In the genomic region with DNA sequence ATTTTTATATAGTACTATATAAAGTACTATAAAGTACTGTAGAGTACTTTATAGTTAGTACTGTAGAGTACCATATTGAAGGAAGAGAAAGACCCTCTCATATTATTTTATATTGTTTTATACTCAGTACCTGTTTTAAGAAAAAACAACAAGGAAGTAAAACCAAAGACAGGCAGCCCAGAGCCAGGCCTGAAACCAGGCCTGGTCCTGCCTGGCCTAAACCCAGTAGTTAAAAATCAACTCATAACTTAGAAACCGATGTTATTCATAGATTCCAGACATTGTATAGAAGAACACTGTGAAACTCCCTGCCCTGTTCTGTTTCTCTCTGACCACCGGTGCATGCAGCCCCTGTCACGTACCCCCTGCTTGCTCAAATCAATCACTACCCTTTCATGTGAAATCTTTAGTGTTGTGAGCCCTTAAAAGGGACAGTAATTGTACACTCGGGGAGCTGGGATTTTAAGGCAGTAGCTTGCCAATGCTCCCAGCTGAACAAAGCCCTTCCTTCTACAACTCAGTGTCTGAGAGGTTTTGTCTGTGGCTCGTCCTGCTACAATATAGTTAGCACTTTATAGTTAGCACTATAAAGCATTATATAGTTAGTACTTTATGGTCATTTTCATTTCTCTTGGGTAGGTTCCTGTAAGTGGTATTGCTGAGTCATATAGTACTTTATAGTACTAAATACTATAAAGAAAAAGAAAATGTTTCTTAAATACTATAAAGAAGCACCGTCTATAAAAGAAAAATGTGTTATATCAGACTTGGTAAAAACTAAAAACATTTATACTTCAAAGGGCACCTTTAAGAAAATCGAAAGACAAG, we compare ENCODE assay signal across 8 cellular contexts.
DNase-seq lines count a peak whose midpoint lies in the region; ATAC-seq and TF ChIP-seq lines count a peak whose summit lies in the region.
"Not testable (repeated sequence)": the region's sequence is repeated elsewhere in the genome, so short reads cannot be mapped to it uniquely, and the experiment has no call there.

No MANE protein-coding gene starts in this region.

- not testable (repeated sequence) for H3K18ac ChIP-seq in mesenchymal stem cell (ENCODE audit: low read depth in 1 of 2, low read length in 2 of 2)

- not testable (repeated sequence) for H4K91ac ChIP-seq in mesenchymal stem cell (ENCODE audit: low read length)

- not testable (repeated sequence) for H3K27ac ChIP-seq in SU-DHL-6 (ENCODE audit: low read depth, low read length)
- peak overlapping the region; percentile 92 for H3K27ac ChIP-seq in mesenchymal stem cell (ENCODE audit: low read length, poor library complexity, severe bottlenecking)

- WGBS in mesenchymal stem cell = 46% methylated on average over 2 of the region's 7 CpGs

- not testable (repeated sequence) for H3F3A ChIP-seq in SU-DHL-6 (ENCODE audit: insufficient read depth)

- not testable (repeated sequence) for H2BK12ac ChIP-seq in mesenchymal stem cell (ENCODE audit: low read length in 2 of 2)

- not testable (repeated sequence) for H4K20me1 ChIP-seq in SU-DHL-6 (ENCODE audit: low read depth, low read length)

- not testable (repeated sequence) for H3K4me2 ChIP-seq in SU-DHL-6 (ENCODE audit: low read depth, low read length, poor library complexity, severe bottlenecking); mesenchymal stem cell (ENCODE audit: low read length, poor library complexity, severe bottlenecking)

- H2BK5ac ChIP-seq in mesenchymal stem cell (ENCODE audit: low read depth, low read length, poor library complexity, severe bottlenecking) = not testable (repeated sequence)

- H3K4me3 ChIP-seq in SU-DHL-6 (ENCODE audit: insufficient read depth, low read length, poor library complexity, severe bottlenecking); mesenchymal stem cell (ENCODE audit: insufficient read depth in 1 of 2, low read depth in 1 of 2, low read length in 2 of 2): not testable (repeated sequence)

- not testable (repeated sequence) for H2BK15ac ChIP-seq in mesenchymal stem cell (ENCODE audit: low read depth, poor library complexity, severe bottlenecking)

- not testable (repeated sequence) for H3K27me3 ChIP-seq in SU-DHL-6 (ENCODE audit: low read length); mesenchymal stem cell (ENCODE audit: control insufficient read depth in 1 of 2, insufficient read depth in 1 of 2, low read length in 2 of 2)

- H3K9me2 ChIP-seq in SU-DHL-6 (replicated peaks; ENCODE audit: insufficient read depth, low read length) = not testable (repeated sequence)

- H2AFZ ChIP-seq in SU-DHL-6 (ENCODE audit: low read depth, low read length, severe bottlenecking) = peak overlapping the region; percentile 44
- not testable (repeated sequence) for H2AFZ ChIP-seq in mesenchymal stem cell (ENCODE audit: low read depth, low read length)

- not testable (repeated sequence) for H3K79me2 ChIP-seq in SU-DHL-6 (ENCODE audit: insufficient read depth, low read length)

- DNase-seq in ACHN = peak; percentile 19
- not testable (repeated sequence) for DNase-seq in mesenchymal stem cell

- H2AK5ac ChIP-seq in mesenchymal stem cell (ENCODE audit: low read length, severe bottlenecking) = not testable (repeated sequence)

- not testable (repeated sequence) for H3K9ac ChIP-seq in SU-DHL-6 (ENCODE audit: low read length); mesenchymal stem cell (ENCODE audit: low read length)

- H4K8ac ChIP-seq in mesenchymal stem cell (ENCODE audit: low read length) = not testable (repeated sequence)

- H3K14ac ChIP-seq in mesenchymal stem cell (ENCODE audit: low read length in 2 of 2) = not testable (repeated sequence)

- not testable (repeated sequence) for H3K4me1 ChIP-seq in mesenchymal stem cell (ENCODE audit: control insufficient read depth, insufficient read depth, low read depth, low read length)

- in situ Hi-C loops in ACHN (cut with HindIII; ENCODE audit: low pct_ligation_motif_present, low pct_unique_long_range_greater_than_20kb, low sequenced_read_pairs) = not testable (repeated sequence)

- H3K79me1 ChIP-seq in mesenchymal stem cell (replicated peaks; ENCODE audit: low read length, poor library complexity, severe bottlenecking) = not testable (repeated sequence)

- not testable (repeated sequence) for H3K23ac ChIP-seq in mesenchymal stem cell (ENCODE audit: low read length in 2 of 2)

- not testable (repeated sequence) for H3K36me3 ChIP-seq in SU-DHL-6 (ENCODE audit: low read length); mesenchymal stem cell (ENCODE audit: control insufficient read depth in 1 of 2, insufficient read depth in 2 of 2, low read depth in 1 of 2, low read length in 2 of 2)

- ATAC-seq in GM18868 (IDR thresholded peaks at IDR 0.05; ENCODE audit: unreplicated experiment) = peak; percentile 74
- ATAC-seq in GM19468 (IDR thresholded peaks at IDR 0.05; ENCODE audit: extremely low read depth, unreplicated experiment) = peak; percentile 46
- ATAC-seq in HG02571 (IDR thresholded peaks at IDR 0.05; ENCODE audit: unreplicated experiment) = peak; percentile 52
- ATAC-seq in HG03039 (IDR thresholded peaks at IDR 0.05; ENCODE audit: unreplicated experiment) = peak; percentile 49
- ATAC-seq in HG03457 (IDR thresholded peaks at IDR 0.05; ENCODE audit: unreplicated experiment) = peak; percentile 70

- not testable (repeated sequence) for H3K4ac ChIP-seq in mesenchymal stem cell (ENCODE audit: low read depth in 1 of 2, low read length in 2 of 2)

- not testable (repeated sequence) for H2BK120ac ChIP-seq in mesenchymal stem cell (ENCODE audit: low read depth, low read length)

- not testable (repeated sequence) for H3K9me3 ChIP-seq in SU-DHL-6 (ENCODE audit: insufficient read depth, low read length); mesenchymal stem cell (ENCODE audit: control insufficient read depth, low read length)

- TF ChIP-seq CTCF in SU-DHL-6 (IDR thresholded peaks at IDR 0.05; ENCODE audit: insufficient read depth, low read length, poor library complexity, severe bottlenecking) = not testable (repeated sequence)
